In genomic region chr4:149914521-149915115, GRCh38 we compare ENCODE assay signal across 1 cellular context.
A peak's percentile ranks its signal among the peaks of the same experiment; 100 is the strongest.
TF ChIP-seq lines count a peak whose summit lies in the region.

No MANE protein-coding gene starts in this region.

TF ChIP-seq in GM12878, 131 proteins besides CTCF, POLR2A, EP300 and RAD21 (continued from another document):
- TF ChIP-seq CHD2 (IDR thresholded peaks at IDR 0.05; ENCODE audit: borderline replicate concordance, low read depth, low read length) (no peak), SMC3 (IDR thresholded peaks at IDR 0.05; ENCODE audit: borderline replicate concordance, low read length) (peak; percentile 14; the same call in 1 of the 2 replicates)
